Comparison of ENCODE assay signal across 10 cellular contexts in genomic region chr5:135032613-135033025, GRCh38. TPM values are rescaled to one million over a fixed set of nuclear protein-coding genes. Genes with fewer than 3 reads are reported as not detected.
DNase-seq lines count a peak whose midpoint lies in the region; ATAC-seq and TF ChIP-seq lines count a peak whose summit lies in the region.
"Had no signal": no experiment of that assay in that cellular context is flagged by ENCODE, and none has a peak within 500 bp of the region (broad histone marks: within the 10 kb centered on the region; RNA-seq: fewer than 3 reads in every experiment).

No MANE protein-coding gene starts in this region.

- H3K27ac ChIP-seq in SJSA1 = peak overlapping the region; percentile 66
- H3K27ac ChIP-seq: BLaER1 had no signal

- peaks cover 6% of the 10 kb centered on the region for H3K9me3 Mint-ChIP-seq in activated CD4-positive, alpha-beta T cell treated with anti-CD3 and anti-CD28 coated beads, Interleukin-2, amount 10 ng/mL, durations not matched to agents 7 days and 5 days
- H3K9me3 Mint-ChIP-seq in stimulated activated naive B cell treated with anti-CD40 and anti-IgM and Interleukin-4, amounts not matched to agents 10 μg/mL and 1 μg/mL and 100 μg/mL, for 72 hours = peaks cover 5 to 7% of the 10 kb centered on the region in 2 donors

- H3K9me3 ChIP-seq in SJSA1 (replicated peaks) = no peaks in the 10 kb centered on the region

- POLR2A ChIA-PET in activated CD4-positive, alpha-beta T cell treated with anti-CD3 and anti-CD28 coated beads, Interleukin-2, amount 10 ng/mL, durations not matched to agents 7 days and 5 days (lab: Charles Lee) = no interaction called here

- H3K27me3 Mint-ChIP-seq in activated CD4-positive, alpha-beta T cell treated with anti-CD3 and anti-CD28 coated beads, Interleukin-2, amount 10 ng/mL, durations not matched to agents 7 days and 5 days = peaks cover 76% of the 10 kb centered on the region
- H3K27me3 Mint-ChIP-seq in stimulated activated naive B cell treated with anti-CD40 and anti-IgM and Interleukin-4, amounts not matched to agents 10 μg/mL and 1 μg/mL and 100 μg/mL, for 72 hours = peaks cover 73 to 86% of the 10 kb centered on the region in 2 donors

- ATAC-seq in stimulated activated naive B cell treated with anti-CD40 and anti-IgM and Interleukin-4, amounts not matched to agents 10 μg/mL and 1 μg/mL and 100 μg/mL, for 72 hours (replicated peaks) = no peak
- ATAC-seq in HG03571 (IDR thresholded peaks at IDR 0.05; ENCODE audit: unreplicated experiment) (no peak), GM18909 (IDR thresholded peaks at IDR 0.05; ENCODE audit: poor library complexity, unreplicated experiment) (no peak)

- peaks cover 37% of the 10 kb centered on the region for H3K4me1 Mint-ChIP-seq in activated CD4-positive, alpha-beta T cell treated with anti-CD3 and anti-CD28 coated beads, Interleukin-2, amount 10 ng/mL, durations not matched to agents 7 days and 5 days
- peaks cover 40 to 54% of the 10 kb centered on the region in 2 donors for H3K4me1 Mint-ChIP-seq in stimulated activated naive B cell treated with anti-CD40 and anti-IgM and Interleukin-4, amounts not matched to agents 10 μg/mL and 1 μg/mL and 100 μg/mL, for 72 hours

- TF ChIP-seq CTCF in fibroblast of villous mesenchyme (IDR thresholded peaks at IDR 0.05; ENCODE audit: insufficient read depth, low read depth, low read length) = no peak

- H3K27me3 ChIP-seq in SJSA1 (replicated peaks) = no peaks in the 10 kb centered on the region

- H3K4me3 ChIP-seq in SJSA1 (peak overlapping the region; percentile 92), fibroblast of villous mesenchyme (ENCODE audit: low read depth, low read length) (peak overlapping the region; percentile 88)
- H3K4me3 ChIP-seq: BLaER1 had no signal

- H3K4me1 ChIP-seq in SJSA1 (replicated peaks) = peaks cover 13% of the 10 kb centered on the region

- CTCF ChIA-PET in activated CD4-positive, alpha-beta T cell treated with anti-CD3 and anti-CD28 coated beads, Interleukin-2, amount 10 ng/mL, durations not matched to agents 7 days and 5 days (lab: Charles Lee) = interaction anchor here (0.6 to 1.1 kb wide), 3 partner anchors 8 to 1158 kb away, joined by 3 read pairs; no protein-coding TSS in a partner anchor

- peaks cover 21% of the 10 kb centered on the region for H3K36me3 ChIP-seq in SJSA1
- H3K36me3 ChIP-seq: BLaER1 had no signal

- H3K36me3 Mint-ChIP-seq in activated CD4-positive, alpha-beta T cell treated with anti-CD3 and anti-CD28 coated beads, Interleukin-2, amount 10 ng/mL, durations not matched to agents 7 days and 5 days (ENCODE audit: low read depth) = peaks cover 10% of the 10 kb centered on the region
- peaks cover 10 to 11% of the 10 kb centered on the region in 2 donors for H3K36me3 Mint-ChIP-seq in stimulated activated naive B cell treated with anti-CD40 and anti-IgM and Interleukin-4, amounts not matched to agents 10 μg/mL and 1 μg/mL and 100 μg/mL, for 72 hours

- peak overlapping the region; percentile 63 for H3K4me3 Mint-ChIP-seq in activated CD4-positive, alpha-beta T cell treated with anti-CD3 and anti-CD28 coated beads, Interleukin-2, amount 10 ng/mL, durations not matched to agents 7 days and 5 days
- peak overlapping the region; percentile 19 to 50 for H3K4me3 Mint-ChIP-seq in stimulated activated naive B cell treated with anti-CD40 and anti-IgM and Interleukin-4, amounts not matched to agents 10 μg/mL and 1 μg/mL and 100 μg/mL, for 72 hours

- DNase-seq in activated CD4-positive, alpha-beta T cell treated with anti-CD3 and anti-CD28 coated beads, Interleukin-2, amount 10 ng/mL, durations not matched to agents 7 days and 5 days = no peak
- DNase-seq in activated CD4-positive, alpha-beta T cell treated with anti-CD3 and anti-CD28 coated beads for 1 hour = no peak
- DNase-seq in SJSA1 (ENCODE audit: low read depth in 1 of 2, low spot score in 2 of 2) = peak in 1 of 2 experiments; percentile 84
- DNase-seq in fibroblast of villous mesenchyme (ENCODE audit: low read depth) = no peak
- DNase-seq in stimulated activated naive B cell treated with anti-CD40 and anti-IgM and Interleukin-4, amounts not matched to agents 10 μg/mL and 1 μg/mL and 100 μg/mL, for 72 hours = no peak
- no peak for DNase-seq in inferior parietal cortex (ENCODE audit: extremely low spot score)
- DNase-seq: NCI-H1436 treated with DMSO at 0.1 percent for 48 hours had no signal

- H3K27ac Mint-ChIP-seq in activated CD4-positive, alpha-beta T cell treated with anti-CD3 and anti-CD28 coated beads, Interleukin-2, amount 10 ng/mL, durations not matched to agents 7 days and 5 days = no peak overlapping the region
- no peak overlapping the region for H3K27ac Mint-ChIP-seq in stimulated activated naive B cell treated with anti-CD40 and anti-IgM and Interleukin-4, amounts not matched to agents 10 μg/mL and 1 μg/mL and 100 μg/mL, for 72 hours

RNA-seq across cellular contexts. Expression of gene PITX1, which starts 1.4 kb away (rescaled TPM):
- not detected for total RNA-seq in activated CD4-positive, alpha-beta T cell treated with anti-CD3 and anti-CD28 coated beads, Interleukin-2, amount 10 ng/mL, durations not matched to agents 7 days and 5 days
- total RNA-seq in SJSA1 (2014; rRNA removed; shearing (Covaris generic)) = 25.0 and 28.4 TPM in 2 replicates
- 19.9 and 66.7 TPM in 2 replicates for total RNA-seq in fibroblast of villous mesenchyme

Comparison
In these comparisons a context has a peak if more than half of its experiments do, and no peak if none do; other contexts are left out.
1. RNA of gene PITX1, which starts 1.4 kb away (total RNA-seq): 25.0 to 28.4 TPM in SJSA1 and 19.9 to 66.7 TPM in fibroblast of villous mesenchyme; not detected in activated CD4-positive, alpha-beta T cell treated with anti-CD3 and anti-CD28 coated beads, Interleukin-2, amount 10 ng/mL, durations not matched to agents 7 days and 5 days; every median in the first group is over 10 times any median in the second.